35 cellular contexts compared by ENCODE assay signal in genomic region chr11:83528225-83528624, GRCh38.
A peak's percentile ranks its signal among the peaks of the same experiment; 100 is the strongest.
DNase-seq lines count a peak whose midpoint lies in the region; ATAC-seq, FAIRE-seq and TF ChIP-seq lines count a peak whose summit lies in the region.
"Had no signal": no experiment of that assay in that cellular context is flagged by ENCODE, and none has a peak within 500 bp of the region (broad histone marks: within the 10 kb centered on the region; RNA-seq: fewer than 3 reads in every experiment).

No MANE protein-coding gene starts in this region.

- no peak for TF ChIP-seq RAD21 in HepG2 (CRISPR knock-in tag; IDR thresholded peaks at IDR 0.05)
- no peak for TF ChIP-seq RAD21 in liver (IDR thresholded peaks at IDR 0.05)

- H3K4me1 ChIP-seq in HepG2 (ENCODE audit: insufficient read depth, low read length), result peaks cover 7% of the 10 kb centered on the region; the same call in 1 of the 2 replicates
- peaks cover 0 to 15% (median 3%) of the 10 kb centered on the region in 4 donors for H3K4me1 ChIP-seq in liver (ENCODE audit: control insufficient read depth in 4 of 4, insufficient read depth in 4 of 4, low read length in 3 of 4)
- H3K4me1 ChIP-seq in right lobe of liver, result peaks cover 0 to 35% (median 2%) of the 10 kb centered on the region in 4 donors
- H3K4me1 ChIP-seq: A549; BE2C; BLaER1; BLaER1 treated with 17β-estradiol and CSF1 and Interleukin-3, amounts not matched to agents 10 nM and 100 nM; Caco-2 had no signal

- H3K9ac ChIP-seq in HepG2 (ENCODE audit: insufficient read depth, low read depth, low read length) (no peak overlapping the region), liver (ENCODE audit: low read depth in 1 of 2, low read length in 2 of 2) (no peak overlapping the region)
- H3K9ac ChIP-seq: BLaER1; BLaER1 treated with 17β-estradiol and CSF1 and Interleukin-3, amounts not matched to agents 10 nM and 100 nM had no signal

- peak; percentile 32 for ATAC-seq in left lobe of liver
- ATAC-seq in HepG2, result no peak
- peak in 3 of 4 donors; percentile 10 to 53 (median 12) for ATAC-seq in right lobe of liver
- ATAC-seq in HG03159 (IDR thresholded peaks at IDR 0.05; ENCODE audit: unreplicated experiment), result no peak
- ATAC-seq: A549; CD8-positive, alpha-beta T cell had no signal

- H3K36me3 ChIP-seq in HepG2 (replicated peaks in 1 of 2; ENCODE audit: control insufficient read depth in 1 of 2, insufficient read depth in 2 of 2, low read length in 2 of 2), result no peaks in the 10 kb centered on the region
- no peaks in the 10 kb centered on the region for H3K36me3 ChIP-seq in liver (ENCODE audit: control insufficient read depth in 4 of 4, insufficient read depth in 3 of 4, low read depth in 1 of 4, low read length in 3 of 4)
- no peaks in the 10 kb centered on the region for H3K36me3 ChIP-seq in right lobe of liver
- H3K36me3 ChIP-seq: BE2C; BLaER1; BLaER1 treated with 17β-estradiol and CSF1 and Interleukin-3, amounts not matched to agents 10 nM and 100 nM had no signal

- in situ Hi-C loops in HepG2 (cut with HindIII; ENCODE audit: extremely low pct_ligation_motif_present, low pct_unique_long_range_greater_than_20kb), result no loop called here

- H3K4me2 ChIP-seq in HepG2 (ENCODE audit: low read depth, low read length), result 0 out of 2 replicates have a peak overlapping the region, but pooled peaks have one; percentile 2
- H3K4me2 ChIP-seq: A549; BLaER1; BLaER1 treated with 17β-estradiol and CSF1 and Interleukin-3, amounts not matched to agents 10 nM and 100 nM had no signal

- no peak for DNase-seq in left lobe of liver (ENCODE audit: low spot score)
- no peak for DNase-seq in HepG2 (ENCODE audit: low spot score)
- no peak for DNase-seq in right lobe of liver
- no peak for DNase-seq in H4 (ENCODE audit: low spot score)
- no peak for DNase-seq in GM19238 (ENCODE audit: insufficient read length, low spot score)
- no peak for DNase-seq in islet precursor cell
- DNase-seq: 8988T; ACHN; AML-193; BE2C; C1 segment of cervical spinal cord; Caco-2; Calu3; CD4-positive, alpha-beta memory T cell; CD4-positive, alpha-beta T cell; CD4-positive, CD25-positive, alpha-beta regulatory T cell; CD8-positive, alpha-beta memory T cell; CD8-positive, alpha-beta T cell; COR-L47; DMS 273 treated with DMSO at 0.1 percent for 48 hours; DMS153; DMS53; DMS79; DMS79 treated with DMSO at 0.1 percent for 48 hours; DND-41; EL had no signal

- no peak for TF ChIP-seq CTCF in HepG2 (CRISPR knock-in tag; IDR thresholded peaks at IDR 0.05)
- no peak for TF ChIP-seq CTCF in liver (IDR thresholded peaks at IDR 0.05; ENCODE audit: low read depth, low read length, missing input control)
- TF ChIP-seq CTCF in right lobe of liver (IDR thresholded peaks at IDR 0.05), result no peak

- no peaks in the 10 kb centered on the region for H4K20me1 ChIP-seq in HepG2 (ENCODE audit: insufficient read depth, low read length)
- H4K20me1 ChIP-seq: BLaER1; BLaER1 treated with 17β-estradiol and CSF1 and Interleukin-3, amounts not matched to agents 10 nM and 100 nM had no signal

- POLR2A ChIA-PET in HepG2 (lab: Yijun Ruan, JAX), result no interaction called here

- H3K4me3 ChIP-seq in HepG2 (replicated peaks in 1 of 3; ENCODE audit: insufficient read depth in 1 of 3, low read depth in 2 of 3, low read length in 3 of 3) (no peak overlapping the region), liver (ENCODE audit: low read depth in 1 of 3, low read length in 3 of 3) (no peak overlapping the region), right lobe of liver (no peak overlapping the region)
- H3K4me3 ChIP-seq: A549; BLaER1; BLaER1 treated with 17β-estradiol and CSF1 and Interleukin-3, amounts not matched to agents 10 nM and 100 nM had no signal

- FAIRE-seq in HepG2 (lab: Jason Lieb, UNC), result no peak
- FAIRE-seq: A204.1, A549, D721Med had no signal

- no peaks in the 10 kb centered on the region for H3K27me3 ChIP-seq in HepG2 (ENCODE audit: control insufficient read depth in 1 of 2, insufficient read depth in 2 of 2, low read length in 2 of 2)
- no peaks in the 10 kb centered on the region for H3K27me3 ChIP-seq in liver (ENCODE audit: control insufficient read depth in 4 of 4, insufficient read depth in 4 of 4, low read length in 3 of 4)
- H3K27me3 ChIP-seq in right lobe of liver, result no peaks in the 10 kb centered on the region
- H3K27me3 ChIP-seq: BE2C; BLaER1; BLaER1 treated with 17β-estradiol and CSF1 and Interleukin-3, amounts not matched to agents 10 nM and 100 nM had no signal

- WGBS in HepG2 (ENCODE audit: low lambda C conversion rate), result 7% methylated on average over 1 of the region's 1 CpG
- 60% methylated on average over 1 of the region's 1 CpG for WGBS in liver
- 38% methylated on average over 1 of the region's 1 CpG for WGBS in right lobe of liver (ENCODE audit: insufficient coverage, low coverage, low lambda C conversion rate, missing lambda C conversion rate)

- intact Hi-C loops in HepG2 (cut with micrococcal nuclease; ENCODE audit: unreplicated experiment), result no loop called here
- intact Hi-C loops in right lobe of liver (cut with DNase I), result no loop called here

- H3K27ac ChIP-seq in HepG2 (ENCODE audit: extremely low read length, insufficient read depth, low read length), result no peak overlapping the region
- no peak overlapping the region for H3K27ac ChIP-seq in liver (ENCODE audit: low read depth in 1 of 2, low read length in 2 of 2)
- H3K27ac ChIP-seq in right lobe of liver, result no peak overlapping the region
- H3K27ac ChIP-seq: 22Rv1; A549; BLaER1; BLaER1 treated with 17β-estradiol and CSF1 and Interleukin-3, amounts not matched to agents 10 nM and 100 nM; C4-2B had no signal

- TF ChIP-seq EP300 in HepG2 (IDR thresholded peaks at IDR 0.05; ENCODE audit: low read depth in 2 of 2, low read length in 2 of 2), result no peak
- TF ChIP-seq EP300 in HepG2 (CRISPR knock-in tag; IDR thresholded peaks at IDR 0.05; ENCODE audit: borderline replicate concordance), result no peak

- CTCF ChIA-PET in HepG2 (lab: Yijun Ruan, JAX; ENCODE audit: low intra/inter-chr PET ratio, low total read pairs), result no interaction called here

- no peak for TF ChIP-seq POLR2A in HepG2 (IDR thresholded peaks at IDR 0.05; ENCODE audit: insufficient read depth in 1 of 2, low read depth in 2 of 2, low read length in 2 of 2)
- no peak for TF ChIP-seq POLR2A in right lobe of liver (IDR thresholded peaks at IDR 0.05)

- H2AFZ ChIP-seq in HepG2 (ENCODE audit: low read length), result no peak overlapping the region

- H3K9me3 ChIP-seq in HepG2 (ENCODE audit: low read length) (no peaks in the 10 kb centered on the region), liver (ENCODE audit: control insufficient read depth in 4 of 4, low read length in 3 of 4) (no peaks in the 10 kb centered on the region), right lobe of liver (no peaks in the 10 kb centered on the region)
- H3K9me3 ChIP-seq: A549; BE2C; BLaER1; BLaER1 treated with 17β-estradiol and CSF1 and Interleukin-3, amounts not matched to agents 10 nM and 100 nM; Caco-2 had no signal

- H3K79me2 ChIP-seq in HepG2 (ENCODE audit: insufficient read depth, low read length), result no peaks in the 10 kb centered on the region

- no TSS peak for BruUV-seq in HepG2 (replicated peaks; lab: Mats Ljungman, UMichigan)

TF ChIP-seq in HepG2, 621 proteins besides CTCF, POLR2A, EP300 and RAD21 (continues in another document):
- TF ChIP-seq POLR2AphosphoS2 (IDR thresholded peaks at IDR 0.05; ENCODE audit: low read depth, low read length), result no peak
- no peak for TF ChIP-seq ZNF446 (CRISPR knock-in tag; IDR thresholded peaks at IDR 0.05)
- no peak for TF ChIP-seq ZNF205 (CRISPR knock-in tag; IDR thresholded peaks at IDR 0.05)
- no peak for TF ChIP-seq RXRA (CRISPR knock-in tag; IDR thresholded peaks at IDR 0.05)
- TF ChIP-seq, protein P1, sequence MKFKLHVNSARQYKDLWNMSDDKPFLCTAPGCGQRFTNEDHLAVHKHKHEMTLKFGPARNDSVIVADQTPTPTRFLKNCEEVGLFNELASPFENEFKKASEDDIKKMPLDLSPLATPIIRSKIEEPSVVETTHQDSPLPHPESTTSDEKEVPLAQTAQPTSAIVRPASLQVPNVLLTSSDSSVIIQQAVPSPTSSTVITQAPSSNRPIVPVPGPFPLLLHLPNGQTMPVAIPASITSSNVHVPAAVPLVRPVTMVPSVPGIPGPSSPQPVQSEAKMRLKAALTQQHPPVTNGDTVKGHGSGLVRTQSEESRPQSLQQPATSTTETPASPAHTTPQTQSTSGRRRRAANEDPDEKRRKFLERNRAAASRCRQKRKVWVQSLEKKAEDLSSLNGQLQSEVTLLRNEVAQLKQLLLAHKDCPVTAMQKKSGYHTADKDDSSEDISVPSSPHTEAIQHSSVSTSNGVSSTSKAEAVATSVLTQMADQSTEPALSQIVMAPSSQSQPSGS (CRISPR knock-in tag; IDR thresholded peaks at IDR 0.05), result no peak

TF ChIP-seq in liver, 16 proteins besides CTCF, POLR2A, EP300 and RAD21 (continues in another document):
- no peak for TF ChIP-seq EGR1 (IDR thresholded peaks at IDR 0.05; ENCODE audit: low read depth in 2 of 2)
- TF ChIP-seq HNF4A (conservative IDR thresholded peaks at IDR 0.05), result peak; percentile 25 to 59
- no peak for TF ChIP-seq YY1 (IDR thresholded peaks at IDR 0.05)
- no peak for TF ChIP-seq REST (IDR thresholded peaks at IDR 0.05)

Comparison
In these comparisons a context has a peak if more than half of its experiments do, and no peak if none do; other contexts are left out.
1. ATAC-seq: peak in left lobe of liver (single experiment) and right lobe of liver (3 of 4); none in HepG2 (single experiment) and HG03159 (single experiment).